9 cellular contexts compared by ENCODE assay signal in genomic region chr2:197805598-197806316, GRCh38. TPM values are rescaled to one million over a fixed set of nuclear protein-coding genes. Genes with fewer than 3 reads are reported as not detected.
DNase-seq lines count a peak whose midpoint lies in the region; ATAC-seq and TF ChIP-seq lines count a peak whose summit lies in the region.
"Had no signal": no experiment of that assay in that cellular context is flagged by ENCODE, and none has a peak within 500 bp of the region (broad histone marks: within the 10 kb centered on the region; RNA-seq: fewer than 3 reads in every experiment).

No MANE protein-coding gene starts in this region.

- ATAC-seq in activated T-cell treated with anti-CD3 and anti-CD28 coated beads, Interleukin-2, amount 50 U/mL, for 72 hours (replicated peaks in 1 of 2), result no peak
- no peak for ATAC-seq in GM18858 (IDR thresholded peaks at IDR 0.05; ENCODE audit: unreplicated experiment)
- ATAC-seq in HG02852 (IDR thresholded peaks at IDR 0.05; ENCODE audit: unreplicated experiment), result no peak
- no peak for ATAC-seq in GM21723 (IDR thresholded peaks at IDR 0.05; ENCODE audit: unreplicated experiment)

- no peaks in the 10 kb centered on the region for H3K36me3 ChIP-seq in brain microvascular endothelial cell (replicated peaks)
- H3K36me3 ChIP-seq in tibial nerve, result no peaks in the 10 kb centered on the region

- H3K4me1 Mint-ChIP-seq in activated T-cell treated with anti-CD3 and anti-CD28 coated beads, Interleukin-2, amount 50 U/mL, for 72 hours (ENCODE audit: low read depth), result peaks cover 60% of the 10 kb centered on the region

- H3K27ac Mint-ChIP-seq in activated T-cell treated with anti-CD3 and anti-CD28 coated beads, Interleukin-2, amount 50 U/mL, for 72 hours, result peak overlapping the region; percentile 63

- no peak for TF ChIP-seq EP300 in tibial nerve (IDR thresholded peaks at IDR 0.05)

- no peak for DNase-seq in activated T-cell treated with anti-CD3 and anti-CD28 coated beads, Interleukin-2, amount 50 U/mL, for 72 hours
- DNase-seq in activated T-cell treated with anti-CD3 and anti-CD28 coated beads, Interleukin-2, amount 50 U/mL, for 1 hour, result no peak
- DNase-seq in brain microvascular endothelial cell, result no peak
- DNase-seq in medulla oblongata (ENCODE audit: extremely low spot score), result peak; percentile 58
- DNase-seq in tibial nerve (ENCODE audit: low spot score in 2 of 2), result no peak

- TF ChIP-seq POLR2A in tibial nerve (IDR thresholded peaks at IDR 0.05), result no peak

- no peak for TF ChIP-seq CTCF in brain microvascular endothelial cell (IDR thresholded peaks at IDR 0.05; ENCODE audit: low read depth, low read length, missing control alignments)
- TF ChIP-seq CTCF in tibial nerve (IDR thresholded peaks at IDR 0.05), result no peak

- H3K4me3 ChIP-seq in brain microvascular endothelial cell (ENCODE audit: low read depth, low read length) (peak overlapping the region; percentile 65), tibial nerve (peak overlapping the region; percentile 69 to 85 (median 76))

- H3K27me3 ChIP-seq in brain microvascular endothelial cell (replicated peaks) (peaks cover 10% of the 10 kb centered on the region), tibial nerve (no peaks in the 10 kb centered on the region)

- H3K4me1 ChIP-seq in tibial nerve, result peaks cover 0 to 34% (median 11%) of the 10 kb centered on the region in 4 donors

- H3K4me3 Mint-ChIP-seq in activated T-cell treated with anti-CD3 and anti-CD28 coated beads, Interleukin-2, amount 50 U/mL, for 72 hours, result peak overlapping the region; percentile 76 to 88

- in situ Hi-C loops in brain microvascular endothelial cell (cut with HindIII; ENCODE audit: low pct_ligation_motif_present, low sequenced_read_pairs), result no loop called here

- H3K36me3 Mint-ChIP-seq in activated T-cell treated with anti-CD3 and anti-CD28 coated beads, Interleukin-2, amount 50 U/mL, for 72 hours (ENCODE audit: insufficient read depth in 2 of 2), result peaks cover 0 to 2% of the 10 kb centered on the region in 2 donors

- H3K27me3 Mint-ChIP-seq in activated T-cell treated with anti-CD3 and anti-CD28 coated beads, Interleukin-2, amount 50 U/mL, for 72 hours (ENCODE audit: low read depth), result peaks cover 21% of the 10 kb centered on the region

- WGBS in tibial nerve, 2 donors, result 24 to 26% methylated on average over 11 of the region's 11 CpGs

- no peaks in the 10 kb centered on the region for H3K9me3 Mint-ChIP-seq in activated T-cell treated with anti-CD3 and anti-CD28 coated beads, Interleukin-2, amount 50 U/mL, for 72 hours

- H3K27ac ChIP-seq in brain microvascular endothelial cell (no peak overlapping the region), tibial nerve (peak overlapping the region in 3 of 4 donors; percentile 70 to 85 (median 75))

- no peaks in the 10 kb centered on the region for H3K9me3 ChIP-seq in tibial nerve

RNA-seq across cellular contexts. Expression of gene PLCL1, which starts 1.4 kb away (rescaled TPM):
- total RNA-seq in activated T-cell treated with anti-CD3 and anti-CD28 coated beads, Interleukin-2, amount 50 U/mL, for 72 hours, result 1 to 10 TPM; 2.8 to 3.6 TPM
- 10 to 100 TPM in 1 of 4 donors, 1 to 10 TPM in 3; 6.6 to 10.0 (median 7.9) TPM for total RNA-seq in tibial nerve

RNA-seq across cellular contexts. Expression of gene BOLL, which starts 20.6 kb away (rescaled TPM):
- under 1 TPM in 1 of 2 donors, not detected in 1; 0.10 TPM for total RNA-seq in activated T-cell treated with anti-CD3 and anti-CD28 coated beads, Interleukin-2, amount 50 U/mL, for 72 hours
- total RNA-seq in tibial nerve, result not detected
- total RNA-seq: HT1080 had no signal
